ENCODE assay signal across 8 cellular contexts in the genomic region with DNA sequence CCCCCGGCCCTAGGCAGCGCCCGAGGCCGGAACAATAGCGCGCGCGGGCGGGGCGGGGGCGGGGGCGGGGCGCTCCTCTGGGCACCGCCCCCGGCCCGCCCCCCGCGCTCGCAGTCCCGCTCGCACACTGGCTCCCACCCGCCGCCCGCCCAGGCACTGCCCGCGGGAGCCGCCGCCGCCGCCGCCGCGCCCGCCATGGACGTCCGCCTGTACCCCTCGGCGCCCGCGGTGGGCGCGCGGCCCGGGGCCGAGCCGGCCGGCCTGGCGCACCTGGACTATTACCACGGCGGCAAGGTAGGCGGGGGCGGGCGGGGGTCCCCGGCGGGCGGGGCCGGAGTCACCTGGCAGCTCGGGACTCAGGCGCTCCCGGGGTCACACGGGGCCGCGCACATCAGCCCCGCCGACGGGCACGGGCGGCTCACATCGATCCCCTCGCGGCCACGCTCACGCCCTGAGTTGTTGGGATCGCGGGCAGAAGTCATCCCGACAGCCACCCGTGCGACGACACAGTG. TPM values are rescaled to one million over a fixed set of nuclear protein-coding genes. Genes with fewer than 3 reads are reported as not detected.
DNase-seq lines count a peak whose midpoint lies in the region; ATAC-seq and TF ChIP-seq lines count a peak whose summit lies in the region.

A gene with protein sequence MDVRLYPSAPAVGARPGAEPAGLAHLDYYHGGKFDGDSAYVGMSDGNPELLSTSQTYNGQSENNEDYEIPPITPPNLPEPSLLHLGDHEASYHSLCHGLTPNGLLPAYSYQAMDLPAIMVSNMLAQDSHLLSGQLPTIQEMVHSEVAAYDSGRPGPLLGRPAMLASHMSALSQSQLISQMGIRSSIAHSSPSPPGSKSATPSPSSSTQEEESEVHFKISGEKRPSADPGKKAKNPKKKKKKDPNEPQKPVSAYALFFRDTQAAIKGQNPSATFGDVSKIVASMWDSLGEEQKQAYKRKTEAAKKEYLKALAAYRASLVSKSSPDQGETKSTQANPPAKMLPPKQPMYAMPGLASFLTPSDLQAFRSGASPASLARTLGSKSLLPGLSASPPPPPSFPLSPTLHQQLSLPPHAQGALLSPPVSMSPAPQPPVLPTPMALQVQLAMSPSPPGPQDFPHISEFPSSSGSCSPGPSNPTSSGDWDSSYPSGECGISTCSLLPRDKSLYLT (plus strand): TSS at position 156 of the 512 bp plus-strand sequence. CDS start 40 bp downstream, at position 196.

- ATAC-seq in Right ventricle myocardium inferior (peak; percentile 47), left lung (peak; percentile 74)

- intact Hi-C loops in Right ventricle myocardium inferior (cut with DNase I) (no loop called here), cardiac septum (cut with DNase I) (no loop called here), left lung (cut with DNase I) (no loop called here), stomach (cut with DNase I; ENCODE audit: low total_unique reads) (no loop called here)

- peak within 1 kb of the TSS; percentile 79 for H3K27ac Mint-ChIP-seq in T-helper 2 cell treated with Interferon-gamma antibody and Interleukin-4, amounts not matched to agents 5 μg/mL and 100 μg/mL, for 36 hours

- 0 to 2% (median 1%) methylated on average over 43 to 79 of the region's 79 CpGs; no CpG with 5 or more reads in 2 of the 5 donors for WGBS in stomach, 5 donors

- H3K27me3 ChIP-seq in HUES48 (ENCODE audit: control insufficient read depth, insufficient read depth, low read length) (peaks cover 47% of the 10 kb centered on the region), left lung (peaks cover 23 to 64% of the 10 kb centered on the region in 2 donors), stomach (peaks cover 6 to 56% (median 36%) of the 10 kb centered on the region in 3 donors)

- peaks cover 22% of the 10 kb centered on the region for H3K4me1 Mint-ChIP-seq in T-helper 2 cell treated with Interferon-gamma antibody and Interleukin-4, amounts not matched to agents 5 μg/mL and 100 μg/mL, for 36 hours (ENCODE audit: low read depth)

- no peaks in the 10 kb centered on the region for H3K36me3 ChIP-seq in HUES48 (ENCODE audit: control insufficient read depth, insufficient read depth, low read length)
- no peaks in the 10 kb centered on the region for H3K36me3 ChIP-seq in left lung
- H3K36me3 ChIP-seq in stomach, result no peaks in the 10 kb centered on the region

- no peak for TF ChIP-seq POLR2A in stomach (IDR thresholded peaks at IDR 0.05)

- H3K4me1 ChIP-seq in HUES48 (ENCODE audit: control insufficient read depth, insufficient read depth, low read length), result peaks cover 3% of the 10 kb centered on the region
- H3K4me1 ChIP-seq in left lung, result peaks cover 0 to 17% of the 10 kb centered on the region in 2 donors
- peaks cover 15 to 21% (median 19%) of the 10 kb centered on the region in 4 donors for H3K4me1 ChIP-seq in stomach

- H3K4me3 ChIP-seq in HUES48 (ENCODE audit: low read depth, low read length) (peak within 1 kb of the TSS; percentile 65), cardiac fibroblast (replicated peaks in 1 of 2; ENCODE audit: low read depth in 2 of 2, low read length in 2 of 2) (peak within 1 kb of the TSS; percentile 61 to 64), left lung (peak within 1 kb of the TSS; percentile 47 to 56), stomach (peak within 1 kb of the TSS; percentile 44 to 57 (median 52))

- TF ChIP-seq EP300 in stomach (IDR thresholded peaks at IDR 0.05), result no peak

- no peaks in the 10 kb centered on the region for H3K9me3 ChIP-seq in HUES48 (ENCODE audit: control insufficient read depth, insufficient read depth, low read length)
- peaks cover 0 to 12% of the 10 kb centered on the region in 2 donors for H3K9me3 ChIP-seq in left lung
- H3K9me3 ChIP-seq in stomach, result peaks cover 0 to 27% (median 19%) of the 10 kb centered on the region in 4 donors

- peaks cover 47% of the 10 kb centered on the region for H3K27me3 Mint-ChIP-seq in T-helper 2 cell treated with Interferon-gamma antibody and Interleukin-4, amounts not matched to agents 5 μg/mL and 100 μg/mL, for 36 hours (ENCODE audit: low read depth)

- TF ChIP-seq CTCF in cardiac fibroblast (IDR thresholded peaks at IDR 0.05; ENCODE audit: low read depth, low read length) (no peak), left lung (IDR thresholded peaks at IDR 0.05) (no peak), stomach (IDR thresholded peaks at IDR 0.05) (no peak)

- H3K27ac ChIP-seq in HUES48 (ENCODE audit: low read depth, low read length) (no peak within 1 kb of the TSS), left lung (peak within 1 kb of the TSS; percentile 53 to 74), stomach (peak within 1 kb of the TSS; percentile 13 to 74 (median 66))

- H3K9ac ChIP-seq in HUES48 (ENCODE audit: low read depth, low read length), result no peak within 1 kb of the TSS

- peaks cover 30% of the 10 kb centered on the region for H3K9me3 Mint-ChIP-seq in T-helper 2 cell treated with Interferon-gamma antibody and Interleukin-4, amounts not matched to agents 5 μg/mL and 100 μg/mL, for 36 hours

- no peak for DNase-seq in Right ventricle myocardium inferior (ENCODE audit: missing footprints)
- no peak for DNase-seq in cardiac septum (ENCODE audit: low spot score)
- DNase-seq in T-helper 2 cell treated with Interferon-gamma antibody and Interleukin-4, amounts not matched to agents 5 μg/mL and 100 μg/mL, for 36 hours (ENCODE audit: low spot score), result peak; percentile 34
- peak; percentile 32 to 61 for DNase-seq in cardiac fibroblast (ENCODE audit: low read depth in 2 of 2)
- no peak for DNase-seq in left lung
- DNase-seq in stomach, result no peak
- no peak for DNase-seq in OCI-M1 (lab: John Stamatoyannopoulos, UW)

- H3K36me3 Mint-ChIP-seq in T-helper 2 cell treated with Interferon-gamma antibody and Interleukin-4, amounts not matched to agents 5 μg/mL and 100 μg/mL, for 36 hours (ENCODE audit: low read depth), result peaks cover 19% of the 10 kb centered on the region

- peak within 1 kb of the TSS; percentile 95 for H3K4me3 Mint-ChIP-seq in T-helper 2 cell treated with Interferon-gamma antibody and Interleukin-4, amounts not matched to agents 5 μg/mL and 100 μg/mL, for 36 hours

RNA-seq across cellular contexts. Expression of the gene that starts here (rescaled TPM):
- total RNA-seq in Right ventricle myocardium inferior (1.1 TPM), cardiac septum (1.4 TPM), left lung (10 to 100 TPM; 14.5 to 29.9 TPM), stomach (1 to 10 TPM in 3 of 5 donors, under 1 TPM in 1, not detected in 1; 0.87 to 7.0 (median 3.6) TPM)
- 10 to 100 TPM; 13.3 to 20.2 (median 15.1) TPM for polyA plus RNA-seq in stomach

Comparison
In these comparisons a context has a peak if more than half of its experiments do, and no peak if none do; other contexts are left out.
1. DNase-seq: peak in T-helper 2 cell treated with Interferon-gamma antibody and Interleukin-4, amounts not matched to agents 5 μg/mL and 100 μg/mL, for 36 hours (single experiment) and cardiac fibroblast (2 of 2); none in Right ventricle myocardium inferior (single experiment), cardiac septum (single experiment), left lung (0 of 2), stomach (single experiment) and OCI-M1 (single experiment).
2. Peak in every context shown above with its lines, with median percentiles within 50 percentile points of each other: H3K4me3 ChIP-seq.